In genomic region chr16:72124761-72125634, GRCh38 we compare ENCODE assay signal across 8 cellular contexts. TPM values are rescaled to one million over a fixed set of nuclear protein-coding genes. Genes with fewer than 3 reads are reported as not detected.
A peak's percentile ranks its signal among the peaks of the same experiment; 100 is the strongest.
DNase-seq lines count a peak whose midpoint lies in the region; ATAC-seq, FAIRE-seq and TF ChIP-seq lines count a peak whose summit lies in the region.

No MANE protein-coding gene starts in this region.

- H3K4me1 Mint-ChIP-seq in activated T-helper 2 cell treated with anti-CD3 and anti-CD28 coated beads, Interferon-gamma antibody, Interleukin-2, Interleukin-4, amounts not matched to agents 10 μg/mL and 5 μg/mL and 100 μg/mL, durations not matched to agents 14 hours and 24 hours and 36 hours (ENCODE audit: low read depth), result peaks cover 2% of the 10 kb centered on the region

- no peak for FAIRE-seq in RCC 7860 (lab: Jason Lieb, UNC)

- no peaks in the 10 kb centered on the region for H3K36me3 Mint-ChIP-seq in activated T-helper 2 cell treated with anti-CD3 and anti-CD28 coated beads, Interferon-gamma antibody, Interleukin-2, Interleukin-4, amounts not matched to agents 10 μg/mL and 5 μg/mL and 100 μg/mL, durations not matched to agents 14 hours and 24 hours and 36 hours (ENCODE audit: low read depth)

- peaks cover 4% of the 10 kb centered on the region for H3K27me3 Mint-ChIP-seq in activated T-helper 2 cell treated with anti-CD3 and anti-CD28 coated beads, Interferon-gamma antibody, Interleukin-2, Interleukin-4, amounts not matched to agents 10 μg/mL and 5 μg/mL and 100 μg/mL, durations not matched to agents 14 hours and 24 hours and 36 hours (ENCODE audit: low read depth)

- no peak overlapping the region for H3K27ac Mint-ChIP-seq in activated T-helper 2 cell treated with anti-CD3 and anti-CD28 coated beads, Interferon-gamma antibody, Interleukin-2, Interleukin-4, amounts not matched to agents 10 μg/mL and 5 μg/mL and 100 μg/mL, durations not matched to agents 14 hours and 24 hours and 36 hours

- no peaks in the 10 kb centered on the region for H3K27me3 ChIP-seq in testis

- no peak for TF ChIP-seq POLR2A in testis (IDR thresholded peaks at IDR 0.05)

- TF ChIP-seq CTCF in foreskin fibroblast (IDR thresholded peaks at IDR 0.05; ENCODE audit: low read depth, low read length) (peak; percentile 78), testis (IDR thresholded peaks at IDR 0.05) (peak; percentile 64 to 79 (median 66))

- peak; percentile 80 for ATAC-seq in GM18502 (IDR thresholded peaks at IDR 0.05; ENCODE audit: poor library complexity, unreplicated experiment)

- WGBS in testis, 2 donors, result 42 to 51% methylated on average over 11 to 13 of the region's 13 CpGs

- no peak overlapping the region for H3K4me3 Mint-ChIP-seq in activated T-helper 2 cell treated with anti-CD3 and anti-CD28 coated beads, Interferon-gamma antibody, Interleukin-2, Interleukin-4, amounts not matched to agents 10 μg/mL and 5 μg/mL and 100 μg/mL, durations not matched to agents 14 hours and 24 hours and 36 hours (ENCODE audit: low read depth)

- H3K27ac ChIP-seq in testis, result peak overlapping the region in 1 of 2 donors; percentile 36

- H3K4me3 ChIP-seq in foreskin fibroblast (ENCODE audit: low read depth in 1 of 2, low read length in 2 of 2) (no peak overlapping the region), testis (no peak overlapping the region)

- no peaks in the 10 kb centered on the region for H3K9me3 ChIP-seq in testis

- no peaks in the 10 kb centered on the region for H3K36me3 ChIP-seq in testis (ENCODE audit: low read depth, missing control alignments)

- intact Hi-C loops in activated T-helper 2 cell treated with anti-CD3 and anti-CD28 coated beads, Interferon-gamma antibody, Interleukin-2, Interleukin-4, amounts not matched to agents 10 μg/mL and 5 μg/mL and 100 μg/mL, durations not matched to agents 14 hours and 24 hours and 36 hours (cut with micrococcal nuclease), result loop anchor here (2.0 kb wide), 1 partner anchor 78 kb away; no protein-coding TSS in a partner anchor
- intact Hi-C loops in testis (cut with DNase I; ENCODE audit: low total_unique reads), result no loop called here

- DNase-seq in A172 (ENCODE audit: low spot score), result peak; percentile 69
- peak; percentile 17 for DNase-seq in KG1 (lab: John Stamatoyannopoulos, UW)
- peak; percentile 48 for DNase-seq in RCC 7860 (ENCODE audit: low spot score)
- DNase-seq in activated T-helper 2 cell treated with anti-CD3 and anti-CD28 coated beads, Interferon-gamma antibody, Interleukin-2, Interleukin-4, amounts not matched to agents 10 μg/mL and 5 μg/mL and 100 μg/mL, durations not matched to agents 14 hours and 24 hours and 36 hours (ENCODE audit: low spot score), result peak; percentile 28
- DNase-seq in foreskin fibroblast, result peak; percentile 67 to 91
- DNase-seq in nucleus accumbens (lab: John Stamatoyannopoulos, UW), result peak in 52 of 56 donors; percentile 10 to 85 (median 61)
- DNase-seq in testis, result peak; percentile 75

- H3K4me1 ChIP-seq in testis, result peaks cover 8% of the 10 kb centered on the region

- H3K9me3 Mint-ChIP-seq in activated T-helper 2 cell treated with anti-CD3 and anti-CD28 coated beads, Interferon-gamma antibody, Interleukin-2, Interleukin-4, amounts not matched to agents 10 μg/mL and 5 μg/mL and 100 μg/mL, durations not matched to agents 14 hours and 24 hours and 36 hours, result no peaks in the 10 kb centered on the region

RNA-seq across cellular contexts. Expression of gene DHX38, which starts 31.4 kb away (rescaled TPM):
- total RNA-seq in A172 (2014; rRNA removed; shearing (Covaris generic)), result 42.1 and 47.2 TPM in 2 replicates
- 86.3 and 95.8 TPM in 2 replicates for total RNA-seq in activated T-helper 2 cell treated with anti-CD3 and anti-CD28 coated beads, Interferon-gamma antibody, Interleukin-2, Interleukin-4, amounts not matched to agents 10 μg/mL and 5 μg/mL and 100 μg/mL, durations not matched to agents 14 hours and 24 hours and 36 hours
- total RNA-seq in testis, result 100 to 1,000 TPM in 1 of 2 donors, 10 to 100 TPM in 1; 95.0 to 102 TPM
- polyA plus RNA-seq in testis (ENCODE audit: insufficient read depth, low read depth, low replicate concordance), result 64.5 TPM

RNA-seq across cellular contexts. Expression of gene TXNL4B, which starts 31.6 kb away (rescaled TPM):
- 9.2 and 12.0 TPM in 2 replicates for total RNA-seq in A172 (2014; rRNA removed; shearing (Covaris generic))
- 16.5 and 17.1 TPM in 2 replicates for total RNA-seq in activated T-helper 2 cell treated with anti-CD3 and anti-CD28 coated beads, Interferon-gamma antibody, Interleukin-2, Interleukin-4, amounts not matched to agents 10 μg/mL and 5 μg/mL and 100 μg/mL, durations not matched to agents 14 hours and 24 hours and 36 hours
- total RNA-seq in testis, result 10 to 100 TPM; 37.9 to 41.1 TPM
- polyA plus RNA-seq in testis (ENCODE audit: insufficient read depth, low read depth, low replicate concordance), result 30.9 TPM

RNA-seq across cellular contexts. Expression of gene PMFBP1, which starts 47.0 kb away (rescaled TPM):
- total RNA-seq in A172 (2014; rRNA removed; shearing (Covaris generic)), result 1.7 and 1.8 TPM in 2 replicates
- total RNA-seq in activated T-helper 2 cell treated with anti-CD3 and anti-CD28 coated beads, Interferon-gamma antibody, Interleukin-2, Interleukin-4, amounts not matched to agents 10 μg/mL and 5 μg/mL and 100 μg/mL, durations not matched to agents 14 hours and 24 hours and 36 hours, result 0.18 TPM in 1 of 2 replicates, not detected in the other
- total RNA-seq in testis, result 10 to 100 TPM; 14.4 to 33.5 TPM
- polyA plus RNA-seq in testis (ENCODE audit: insufficient read depth, low read depth, low replicate concordance), result 24.3 TPM

Comparison
In these comparisons a context has a peak if more than half of its experiments do, and no peak if none do; other contexts are left out.
1. DNase-seq: peak in every context shown above with its lines; median percentile 79 in foreskin fibroblast; 75 in testis; 69 in A172; 61 in nucleus accumbens; 48 in RCC 7860; 28 in activated T-helper 2 cell treated with anti-CD3 and anti-CD28 coated beads, Interferon-gamma antibody, Interleukin-2, Interleukin-4, amounts not matched to agents 10 μg/mL and 5 μg/mL and 100 μg/mL, durations not matched to agents 14 hours and 24 hours and 36 hours; 17 in KG1.